2 cellular contexts compared by ENCODE assay signal in genomic region chr10:955127-955819, GRCh38.
TF ChIP-seq lines count a peak whose summit lies in the region.

No MANE protein-coding gene starts in this region.

TF ChIP-seq in A549, 52 proteins besides CTCF, POLR2A, EP300 and RAD21 (continued from another document):
- no peak for TF ChIP-seq ATOH8 (CRISPR knock-in tag; IDR thresholded peaks at IDR 0.05; ENCODE audit: low read depth)
- TF ChIP-seq CHD2 (IDR thresholded peaks at IDR 0.05; ENCODE audit: low read length, partially characterized antibody) = no peak
- no peak for TF ChIP-seq JUN (IDR thresholded peaks at IDR 0.05)

TF ChIP-seq in HEK293T, 16 proteins besides CTCF, POLR2A, EP300 and RAD21 (continued from another document):
- TF ChIP-seq PKNOX1 (IDR thresholded peaks at IDR 0.05) (no peak), FOXA1 (IDR thresholded peaks at IDR 0.05) (no peak), L3MBTL2 (conservative IDR thresholded peaks at IDR 0.05) (no peak), ELF4 (IDR thresholded peaks at IDR 0.05) (no peak)
